ENCODE assay signal across 9 cellular contexts in genomic region chr5:88144219-88145040, GRCh38.
DNase-seq lines count a peak whose midpoint lies in the region; ATAC-seq and TF ChIP-seq lines count a peak whose summit lies in the region.
"Had no signal": no experiment of that assay in that cellular context is flagged by ENCODE, and none has a peak within 500 bp of the region (broad histone marks: within the 10 kb centered on the region; RNA-seq: fewer than 3 reads in every experiment).

No MANE protein-coding gene starts in this region.

- peaks cover 19% of the 10 kb centered on the region for H3K27me3 Mint-ChIP-seq in activated naive CD8-positive, alpha-beta T cell treated with anti-CD3 and anti-CD28 coated beads, Interleukin-2, amount 10 ng/mL, durations not matched to agents 7 days and 5 days
- H3K27me3 Mint-ChIP-seq in activated naive CD8-positive, alpha-beta T cell treated with anti-CD3 and anti-CD28 coated beads, Interleukin-2, amount 50 U/mL, for 24 hours = peaks cover 51% of the 10 kb centered on the region
- peaks cover 19 to 41% (median 40%) of the 10 kb centered on the region in 3 donors for H3K27me3 Mint-ChIP-seq in naive B cell

- TF ChIP-seq EP300 in upper lobe of left lung (IDR thresholded peaks at IDR 0.05) = no peak

- no peak overlapping the region for H3K4me3 Mint-ChIP-seq in activated naive CD8-positive, alpha-beta T cell treated with anti-CD3 and anti-CD28 coated beads, Interleukin-2, amount 10 ng/mL, durations not matched to agents 7 days and 5 days
- no peak overlapping the region for H3K4me3 Mint-ChIP-seq in activated naive CD8-positive, alpha-beta T cell treated with anti-CD3 and anti-CD28 coated beads, Interleukin-2, amount 50 U/mL, for 24 hours
- H3K4me3 Mint-ChIP-seq in naive B cell = peak overlapping the region in 5 of 8 donors; percentile 2 to 51 (median 28)

- no peak for ATAC-seq in activated naive CD8-positive, alpha-beta T cell treated with anti-CD3 and anti-CD28 coated beads, Interleukin-2, amount 10 ng/mL, durations not matched to agents 7 days and 5 days (ENCODE audit: low read depth)
- ATAC-seq in activated naive CD8-positive, alpha-beta T cell treated with anti-CD3 and anti-CD28 coated beads, Interleukin-2, amount 50 U/mL, for 24 hours = no peak
- ATAC-seq in naive B cell (ENCODE audit: low read depth in 2 of 2) (no peak), upper lobe of left lung (ENCODE audit: low FRiP score in 2 of 2) (no peak), GM19035 (IDR thresholded peaks at IDR 0.05; ENCODE audit: unreplicated experiment) (no peak)

- POLR2A ChIA-PET in activated naive CD8-positive, alpha-beta T cell treated with anti-CD3 and anti-CD28 coated beads, Interleukin-2, amount 10 ng/mL, durations not matched to agents 7 days and 5 days (lab: Charles Lee) = no interaction called here

- WGBS in upper lobe of left lung, 2 donors = 33 to 34% methylated on average over 27 to 29 of the region's 29 CpGs

- H3K36me3 ChIP-seq in upper lobe of left lung = no peaks in the 10 kb centered on the region

- H3K4me1 ChIP-seq in upper lobe of left lung = peaks cover 16 to 56% (median 31%) of the 10 kb centered on the region in 4 donors

- peak overlapping the region in 3 of 4 donors; percentile 38 to 57 (median 46) for H3K4me3 ChIP-seq in upper lobe of left lung

- H3K9me3 Mint-ChIP-seq in activated naive CD8-positive, alpha-beta T cell treated with anti-CD3 and anti-CD28 coated beads, Interleukin-2, amount 10 ng/mL, durations not matched to agents 7 days and 5 days = no peaks in the 10 kb centered on the region
- H3K9me3 Mint-ChIP-seq in activated naive CD8-positive, alpha-beta T cell treated with anti-CD3 and anti-CD28 coated beads, Interleukin-2, amount 50 U/mL, for 24 hours = no peaks in the 10 kb centered on the region
- peaks cover 0 to 21% (median 15%) of the 10 kb centered on the region in 7 donors for H3K9me3 Mint-ChIP-seq in naive B cell

- TF ChIP-seq CTCF in upper lobe of left lung (IDR thresholded peaks at IDR 0.05) = no peak

- H3K36me3 Mint-ChIP-seq in activated naive CD8-positive, alpha-beta T cell treated with anti-CD3 and anti-CD28 coated beads, Interleukin-2, amount 10 ng/mL, durations not matched to agents 7 days and 5 days = peaks cover 2% of the 10 kb centered on the region
- H3K36me3 Mint-ChIP-seq in activated naive CD8-positive, alpha-beta T cell treated with anti-CD3 and anti-CD28 coated beads, Interleukin-2, amount 50 U/mL, for 24 hours (ENCODE audit: low read depth) = no peaks in the 10 kb centered on the region
- peaks cover 0 to 7% of the 10 kb centered on the region in 2 donors for H3K36me3 Mint-ChIP-seq in naive B cell

- peak; percentile 32 for DNase-seq in activated naive CD8-positive, alpha-beta T cell treated with anti-CD3 and anti-CD28 coated beads, Interleukin-2, amount 10 ng/mL, durations not matched to agents 7 days and 5 days
- DNase-seq in activated naive CD8-positive, alpha-beta T cell treated with anti-CD3 and anti-CD28 coated beads, Interleukin-2, amount 50 U/mL, for 24 hours = no peak
- DNase-seq in cerebellum (ENCODE audit: low spot score) (peak; percentile 44), naive B cell (no peak), upper lobe of left lung (peak in 1 of 2 donors; percentile 55), HCEC 1CT (no peak), glomerular visceral epithelial cell (ENCODE audit: extremely low spot score) (no peak)
- DNase-seq: KBM-7 had no signal

- peaks cover 22% of the 10 kb centered on the region for H3K4me1 Mint-ChIP-seq in activated naive CD8-positive, alpha-beta T cell treated with anti-CD3 and anti-CD28 coated beads, Interleukin-2, amount 10 ng/mL, durations not matched to agents 7 days and 5 days
- peaks cover 10% of the 10 kb centered on the region for H3K4me1 Mint-ChIP-seq in activated naive CD8-positive, alpha-beta T cell treated with anti-CD3 and anti-CD28 coated beads, Interleukin-2, amount 50 U/mL, for 24 hours
- peaks cover 4 to 17% (median 17%) of the 10 kb centered on the region in 3 donors for H3K4me1 Mint-ChIP-seq in naive B cell

- no peak overlapping the region for H3K27ac Mint-ChIP-seq in activated naive CD8-positive, alpha-beta T cell treated with anti-CD3 and anti-CD28 coated beads, Interleukin-2, amount 10 ng/mL, durations not matched to agents 7 days and 5 days
- H3K27ac Mint-ChIP-seq in activated naive CD8-positive, alpha-beta T cell treated with anti-CD3 and anti-CD28 coated beads, Interleukin-2, amount 50 U/mL, for 24 hours = no peak overlapping the region
- H3K27ac Mint-ChIP-seq in naive B cell = peak overlapping the region in 2 of 6 donors; percentile 19 to 61

- peak overlapping the region; percentile 53 to 78 (median 73) for H3K27ac ChIP-seq in upper lobe of left lung

- peaks cover 0 to 5% (median 0%) of the 10 kb centered on the region in 4 donors for H3K27me3 ChIP-seq in upper lobe of left lung

- no peak for TF ChIP-seq POLR2A in upper lobe of left lung (IDR thresholded peaks at IDR 0.05)

- H3K9me3 ChIP-seq in upper lobe of left lung = no peaks in the 10 kb centered on the region

Comparison
In these comparisons a context has a peak if more than half of its experiments do, and no peak if none do; other contexts are left out.
1. DNase-seq: peak in activated naive CD8-positive, alpha-beta T cell treated with anti-CD3 and anti-CD28 coated beads, Interleukin-2, amount 10 ng/mL, durations not matched to agents 7 days and 5 days (single experiment) and cerebellum (single experiment); none in activated naive CD8-positive, alpha-beta T cell treated with anti-CD3 and anti-CD28 coated beads, Interleukin-2, amount 50 U/mL, for 24 hours (single experiment), naive B cell (single experiment), HCEC 1CT (single experiment) and glomerular visceral epithelial cell (single experiment).
2. H3K4me3 Mint-ChIP-seq: peak in naive B cell (5 of 8); none in activated naive CD8-positive, alpha-beta T cell treated with anti-CD3 and anti-CD28 coated beads, Interleukin-2, amount 10 ng/mL, durations not matched to agents 7 days and 5 days (single experiment) and activated naive CD8-positive, alpha-beta T cell treated with anti-CD3 and anti-CD28 coated beads, Interleukin-2, amount 50 U/mL, for 24 hours (single experiment).